In genomic region chr10:7583626-7584025, GRCh38 we compare ENCODE assay signal across 20 cellular contexts.
"Had no signal": no experiment of that assay in that cellular context is flagged by ENCODE, and none has a peak within 500 bp of the region (broad histone marks: within the 10 kb centered on the region; RNA-seq: fewer than 3 reads in every experiment).

No MANE protein-coding gene starts in this region.

- H3K36me3 ChIP-seq: neural progenitor cell, pancreas, transverse colon had no signal

- H3K9me3 ChIP-seq: pancreas, thoracic aorta, transverse colon had no signal

- ATAC-seq: effector memory CD8-positive, alpha-beta T cell; foreskin keratinocyte; left colon; natural killer cell treated with Interleukin-12 subunit alpha and Interleukin-12 subunit beta and Interleukin-15 and Interleukin-18, amount 100 ng/mL, for 72 hours; pancreas; sciatic nerve; stimulated activated naive B cell treated with anti-CD40 and anti-IgM and Interleukin-4, amounts not matched to agents 10 μg/mL and 1 μg/mL and 100 μg/mL, for 72 hours; stimulated activated naive CD8-positive, alpha-beta T cell treated with anti-CD3 and anti-CD28 coated beads, Interleukin-15, amount 100 ng/mL, for 72 hours had no signal

- DNase-seq: central memory CD4-positive, alpha-beta T cell; effector memory CD8-positive, alpha-beta T cell; erythroblast; foreskin keratinocyte; kidney; left colon; mammary epithelial cell; nucleus accumbens; pancreas; stimulated activated CD4-positive, alpha-beta T cell treated with anti-CD3 and anti-CD28 coated beads, Interleukin-2, amount 100 ng/mL, for 24 hours; stimulated activated CD4-positive, alpha-beta T cell treated with anti-CD3 and anti-CD28 coated beads, Interleukin-4, amount 100 ng/mL, for 4 hours; stimulated activated naive B cell treated with anti-CD40 and anti-IgM and Interleukin-4, amounts not matched to agents 10 μg/mL and 1 μg/mL and 100 μg/mL, for 72 hours; stimulated activated naive CD8-positive, alpha-beta T cell treated with anti-CD3 and anti-CD28 coated beads, Interleukin-15, amount 100 ng/mL, for 72 hours; transverse colon had no signal

- H3K4me3 ChIP-seq: hepatocyte, neural progenitor cell, pancreas, skin epidermis, thoracic aorta, transverse colon had no signal

- H3K4me1 ChIP-seq: foreskin keratinocyte, neural progenitor cell, pancreas, transverse colon had no signal

- H3K27ac ChIP-seq: foreskin keratinocyte, hepatocyte, neural progenitor cell, pancreas, skin epidermis, thoracic aorta, transverse colon had no signal

- H3K27me3 ChIP-seq: foreskin keratinocyte, neural progenitor cell, pancreas, transverse colon had no signal
